ENCODE assay signal across 9 cellular contexts in the genomic region with DNA sequence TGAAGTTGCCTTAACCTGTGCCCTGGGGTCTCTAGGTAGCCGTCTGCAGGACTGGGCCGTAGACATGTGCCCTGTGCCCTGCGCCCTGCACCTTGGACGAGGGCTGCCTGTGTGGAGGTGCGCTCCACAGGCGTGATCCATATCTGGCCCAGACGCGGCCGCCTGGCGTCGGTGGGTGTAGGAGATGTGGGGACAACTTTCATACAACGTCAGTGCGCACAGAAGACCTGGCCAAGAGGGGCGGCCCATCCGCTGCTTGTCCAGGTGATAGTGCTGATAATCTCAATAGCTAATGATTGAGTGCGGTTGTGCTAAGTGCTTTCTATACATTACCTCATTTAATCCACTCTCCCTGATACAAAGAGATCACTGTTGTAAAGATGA. TPM values are rescaled to one million over a fixed set of nuclear protein-coding genes. Genes with fewer than 3 reads are reported as not detected.
A peak's percentile ranks its signal among the peaks of the same experiment; 100 is the strongest.
DNase-seq lines count a peak whose midpoint lies in the region; TF ChIP-seq lines count a peak whose summit lies in the region.
"Had no signal": no experiment of that assay in that cellular context is flagged by ENCODE, and none has a peak within 500 bp of the region (broad histone marks: within the 10 kb centered on the region; RNA-seq: fewer than 3 reads in every experiment).

No MANE protein-coding gene starts in this region.

- H3K4ac ChIP-seq in trophoblast cell (ENCODE audit: low read depth, low read length) = peak overlapping the region; percentile 53

- H3K9me3 ChIP-seq in ES-I3 (ENCODE audit: control insufficient read depth, insufficient read depth, low read length) (no peaks in the 10 kb centered on the region), MM.1S (replicated peaks; ENCODE audit: insufficient read depth, low read length) (no peaks in the 10 kb centered on the region), trophoblast cell (ENCODE audit: insufficient read depth, low read depth, low read length) (no peaks in the 10 kb centered on the region)

- H3K4me2 ChIP-seq in MM.1S (ENCODE audit: low read depth, low read length) (peak overlapping the region; percentile 83; the same call in 1 of the 2 replicates), trophoblast cell (ENCODE audit: low read length) (peak overlapping the region; percentile 86)

- H2BK120ac ChIP-seq in trophoblast cell (ENCODE audit: insufficient read depth, low read length, poor library complexity) = peak overlapping the region; percentile 79

- TF ChIP-seq CTCF in MM.1S (IDR thresholded peaks at IDR 0.05; ENCODE audit: low read length) (no peak), epithelial cell of proximal tubule (conservative IDR thresholded peaks at IDR 0.05; ENCODE audit: low read depth, low read length) (no peak), foreskin fibroblast (IDR thresholded peaks at IDR 0.05; ENCODE audit: low read depth, low read length) (no peak)

- H3K27me3 ChIP-seq in MM.1S (replicated peaks; ENCODE audit: insufficient read depth, low read length) (no peaks in the 10 kb centered on the region), trophoblast cell (ENCODE audit: insufficient read depth, low read length) (peaks cover 3% of the 10 kb centered on the region)

- H3K36me3 ChIP-seq in ES-I3 (ENCODE audit: insufficient read depth, low read length) (no peaks in the 10 kb centered on the region), MM.1S (replicated peaks; ENCODE audit: insufficient read depth, low read length) (no peaks in the 10 kb centered on the region), trophoblast cell (ENCODE audit: control insufficient read depth in 1 of 2, insufficient read depth in 2 of 2, low read length in 2 of 2) (no peaks in the 10 kb centered on the region)

- no peak overlapping the region for H2AFZ ChIP-seq in MM.1S (ENCODE audit: low read length)
- peak overlapping the region; percentile 8 for H2AFZ ChIP-seq in trophoblast cell (ENCODE audit: insufficient read depth, low read length, poor library complexity)

- H3F3A ChIP-seq in MM.1S (ENCODE audit: insufficient read depth, low read length) = 0 out of 2 replicates have a peak, but pooled peaks cover 2% of the 10 kb centered on the region

- no peaks in the 10 kb centered on the region for H4K20me1 ChIP-seq in MM.1S (ENCODE audit: insufficient read depth, low read length)

- H3K18ac ChIP-seq in trophoblast cell (ENCODE audit: low read length) = no peak overlapping the region

- no peak overlapping the region for H4K12ac ChIP-seq in trophoblast cell (ENCODE audit: low read depth, low read length)

- H2BK5ac ChIP-seq in trophoblast cell (ENCODE audit: low read depth, low read length, poor library complexity) = no peak overlapping the region

- H3K4me1 ChIP-seq in ES-I3 (ENCODE audit: insufficient read depth, low read length) (no peaks in the 10 kb centered on the region), MM.1S (ENCODE audit: low read length) (peaks cover 11% of the 10 kb centered on the region; the same call in 1 of the 2 replicates), trophoblast cell (ENCODE audit: control insufficient read depth in 1 of 2, insufficient read depth in 2 of 2, low read length in 2 of 2) (peaks cover 8 to 17% of the 10 kb centered on the region in 2 experiments)

- H3K9ac ChIP-seq in ES-I3 (ENCODE audit: low read depth, low read length) (peak overlapping the region; percentile 54), MM.1S (ENCODE audit: low read length) (no peak overlapping the region), trophoblast cell (ENCODE audit: low read length) (no peak overlapping the region)

- no CpG with 5 or more reads among the region's 16 CpGs for WGBS in trophoblast cell (ENCODE audit: extremely low coverage, insufficient coverage, insufficient read length)

- H2AK5ac ChIP-seq in trophoblast cell (ENCODE audit: low read length) = peak overlapping the region; percentile 42

- peak overlapping the region; percentile 83 for H4K8ac ChIP-seq in trophoblast cell (ENCODE audit: low read depth, low read length)

- H3K14ac ChIP-seq in trophoblast cell (ENCODE audit: low read length) = peak overlapping the region; percentile 68

- no peaks in the 10 kb centered on the region for H3K9me2 ChIP-seq in MM.1S (replicated peaks; ENCODE audit: insufficient read depth, low read length)

- H4K91ac ChIP-seq in trophoblast cell (ENCODE audit: low read depth, low read length) = peak overlapping the region; percentile 97

- DNase-seq in MM.1S (no peak), epithelial cell of proximal tubule (ENCODE audit: low read depth) (no peak), trophoblast cell (no peak), GOT3 (lab: John Stamatoyannopoulos, UW) (no peak), epidermal melanocyte (ENCODE audit: insufficient read length, low spot score) (no peak), foreskin fibroblast (no peak)
- DNase-seq: NCI-H187 had no signal

- H3K79me1 ChIP-seq in trophoblast cell (ENCODE audit: low read length) = peaks cover 21% of the 10 kb centered on the region

- peak overlapping the region; percentile 71; the same call in 1 of the 2 replicates for H3K4me3 ChIP-seq in MM.1S (ENCODE audit: low read length)
- H3K4me3 ChIP-seq in epithelial cell of proximal tubule (ENCODE audit: low read depth, low read length) = peak overlapping the region; percentile 65
- H3K4me3 ChIP-seq in trophoblast cell (ENCODE audit: low read depth, low read length) = no peak overlapping the region
- H3K4me3 ChIP-seq in foreskin fibroblast (ENCODE audit: low read depth in 1 of 2, low read length in 2 of 2) = peak overlapping the region in 1 of 2 donors; percentile 58

- H3K79me2 ChIP-seq in MM.1S (ENCODE audit: low read length) (no peaks in the 10 kb centered on the region), trophoblast cell (ENCODE audit: control insufficient read depth, insufficient read depth, low read length, poor library complexity) (peaks cover 5% of the 10 kb centered on the region)

- no peak overlapping the region for H3K23ac ChIP-seq in trophoblast cell (ENCODE audit: low read length)

- peak overlapping the region; percentile 25 for H2BK12ac ChIP-seq in trophoblast cell (ENCODE audit: low read length)

- H3K27ac ChIP-seq in MM.1S (ENCODE audit: low read length) (no peak overlapping the region), trophoblast cell (ENCODE audit: low read depth, low read length) (no peak overlapping the region)

RNA-seq across cellular contexts. Expression of gene RASGRP1, which starts 0.7 kb away (rescaled TPM):
- 0.43 and 3.5 TPM in 2 replicates for total RNA-seq in epithelial cell of proximal tubule
- polyA plus RNA-seq in trophoblast cell (2013) = 19.6 and 22.1 TPM in 2 replicates
- total RNA-seq: fibroblast of lung had no signal
